ENCODE assay signal across 8 cellular contexts in genomic region chr14:34496679-34497513, GRCh38. TPM values are rescaled to one million over a fixed set of nuclear protein-coding genes. Genes with fewer than 3 reads are reported as not detected.
DNase-seq lines count a peak whose midpoint lies in the region; TF ChIP-seq lines count a peak whose summit lies in the region.

No MANE protein-coding gene starts in this region.

- TF ChIP-seq CTCF in fibroblast of the aortic adventitia (IDR thresholded peaks at IDR 0.05; ENCODE audit: insufficient read depth, low read length) (peak; percentile 43), nephron progenitor cell (IDR thresholded peaks at IDR 0.05) (no peak)

- peak overlapping the region; percentile 83 for H3K27ac Mint-ChIP-seq in nephron progenitor cell

- H3K9me3 ChIP-seq in SJCRH30 (replicated peaks): no peaks in the 10 kb centered on the region

- H3K9me3 Mint-ChIP-seq in nephron progenitor cell: no peaks in the 10 kb centered on the region

- peaks cover 15% of the 10 kb centered on the region for H3K4me1 Mint-ChIP-seq in nephron progenitor cell

- peak overlapping the region; percentile 25 for H3K4me3 Mint-ChIP-seq in nephron progenitor cell

- DNase-seq in EL (peak; percentile 98), SJCRH30 (peak; percentile 90 to 96), fibroblast of the aortic adventitia (ENCODE audit: low read depth) (peak; percentile 100), nephron progenitor cell (peak; percentile 2), NCI-H2029 treated with DMSO at 0.1 percent for 48 hours (lab: John Stamatoyannopoulos, UW) (no peak), NCI-H82 (lab: John Stamatoyannopoulos, UW) (no peak), SHP77 (lab: John Stamatoyannopoulos, UW) (no peak)
- no peak for DNase-seq in activated CD4-positive, CD25-positive, alpha-beta regulatory T cell (lab: John Stamatoyannopoulos, UW)

- H3K36me3 ChIP-seq in SJCRH30: no peaks in the 10 kb centered on the region

- H3K4me1 ChIP-seq in SJCRH30: peaks cover 12% of the 10 kb centered on the region

- H3K4me3 ChIP-seq in SJCRH30: peak overlapping the region; percentile 30
- H3K4me3 ChIP-seq in fibroblast of the aortic adventitia (ENCODE audit: low read depth, low read length): peak overlapping the region; percentile 11

- peak overlapping the region; percentile 86 for H3K27ac ChIP-seq in SJCRH30

- no peaks in the 10 kb centered on the region for H3K27me3 ChIP-seq in SJCRH30

- H3K27me3 Mint-ChIP-seq in nephron progenitor cell (ENCODE audit: low read depth, poor library complexity): peaks cover 3% of the 10 kb centered on the region

- no peaks in the 10 kb centered on the region for H3K36me3 Mint-ChIP-seq in nephron progenitor cell (ENCODE audit: low read depth)

RNA-seq across cellular contexts. Expression of gene SPTSSA, which starts 34.9 kb away (rescaled TPM):
- 53.3 and 67.9 TPM in 2 replicates for total RNA-seq in SJCRH30 (2014; rRNA removed; shearing (Covaris generic))
- total RNA-seq in fibroblast of the aortic adventitia (ENCODE audit: low replicate concordance): 5.1 and 21.1 TPM in 2 replicates

RNA-seq across cellular contexts. Expression of gene EAPP, which starts 42.6 kb away (rescaled TPM):
- total RNA-seq in SJCRH30 (2014; rRNA removed; shearing (Covaris generic)): 51.1 and 58.5 TPM in 2 replicates
- total RNA-seq in fibroblast of the aortic adventitia (ENCODE audit: low replicate concordance): 53.6 and 56.1 TPM in 2 replicates

Comparison
In these comparisons a context has a peak if more than half of its experiments do, and no peak if none do; other contexts are left out.
1. DNase-seq: peak in EL (single experiment), SJCRH30 (2 of 2), fibroblast of the aortic adventitia (single experiment) and nephron progenitor cell (single experiment); none in activated CD4-positive, CD25-positive, alpha-beta regulatory T cell (0 of 4), NCI-H2029 treated with DMSO at 0.1 percent for 48 hours (single experiment), NCI-H82 (single experiment) and SHP77 (0 of 2).